Comparison of ENCODE assay signal across 38 cellular contexts in genomic region chr6:159268511-159268910, GRCh38.
"Had no signal": no experiment of that assay in that cellular context is flagged by ENCODE, and none has a peak within 500 bp of the region (broad histone marks: within the 10 kb centered on the region; RNA-seq: fewer than 3 reads in every experiment).

No MANE protein-coding gene starts in this region.

- H3K4me1 Mint-ChIP-seq: activated naive CD4-positive, alpha-beta T cell treated with anti-CD3 and anti-CD28 coated beads, Interleukin-2, amount 10 ng/mL, durations not matched to agents 7 days and 5 days; activated naive CD4-positive, alpha-beta T cell treated with anti-CD3 and anti-CD28 coated beads, Interleukin-2, amount 50 U/mL, for 24 hours; activated naive CD8-positive, alpha-beta T cell treated with anti-CD3 and anti-CD28 coated beads for 36 hours; activated naive CD8-positive, alpha-beta T cell treated with anti-CD3 and anti-CD28 coated beads, Interleukin-2, amount 10 ng/mL, durations not matched to agents 7 days and 5 days; activated naive CD8-positive, alpha-beta T cell treated with anti-CD3 and anti-CD28 coated beads, Interleukin-2, amount 50 U/mL, for 24 hours; activated T-helper 17 cell treated with anti-CD3 and anti-CD28 coated beads, Interleukin-2, amount 50 U/mL, for 72 hours; brain; central memory CD8-positive, alpha-beta T cell had no signal

- H3K27ac Mint-ChIP-seq: activated naive CD4-positive, alpha-beta T cell treated with anti-CD3 and anti-CD28 coated beads for 36 hours; activated naive CD4-positive, alpha-beta T cell treated with anti-CD3 and anti-CD28 coated beads, Interleukin-2, amount 10 ng/mL, durations not matched to agents 7 days and 5 days; activated naive CD4-positive, alpha-beta T cell treated with anti-CD3 and anti-CD28 coated beads, Interleukin-2, amount 50 U/mL, for 24 hours; activated naive CD4-positive, alpha-beta T cell treated with anti-CD3 and anti-CD28 coated beads, Interleukin-2, amount 50 U/mL, for 72 hours; activated naive CD8-positive, alpha-beta T cell; activated naive CD8-positive, alpha-beta T cell treated with anti-CD3 and anti-CD28 coated beads for 36 hours; activated naive CD8-positive, alpha-beta T cell treated with anti-CD3 and anti-CD28 coated beads, Interleukin-2, amount 10 ng/mL, durations not matched to agents 7 days and 5 days; activated naive CD8-positive, alpha-beta T cell treated with anti-CD3 and anti-CD28 coated beads, Interleukin-2, amount 50 U/mL, for 24 hours; activated T-cell treated with anti-CD3 and anti-CD28 coated beads, Interleukin-2, amount 50 U/mL, for 24 hours; activated T-cell treated with anti-CD3 and anti-CD28 coated beads, Interleukin-2, amount 50 U/mL, for 72 hours; activated T-helper 1 cell treated with anti-CD3 and anti-CD28 coated beads, Interleukin-12 subunit alpha, Interleukin-12 subunit beta, Interleukin-2, Interleukin-4 antibody, amounts not matched to agents 30 ng/mL and 10 ng/mL and 1 ng/mL, durations not matched to agents 14 hours and 24 hours and 36 hours; activated T-helper 17 cell treated with anti-CD3 and anti-CD28 coated beads, Interleukin-2, amount 50 U/mL, for 72 hours; activated T-helper 2 cell treated with anti-CD3 and anti-CD28 coated beads, Interferon-gamma antibody, Interleukin-2, Interleukin-4, amounts not matched to agents 10 μg/mL and 5 μg/mL and 100 μg/mL, durations not matched to agents 14 hours and 24 hours and 36 hours; brain had no signal

- H3K9me3 ChIP-seq: adrenal gland, ascending aorta, body of pancreas, breast epithelium had no signal

- DNase-seq: activated effector memory CD4-positive, alpha-beta T cell treated with anti-CD3 and anti-CD28 coated beads, Interleukin-2, amount 50 U/mL, for 16 hours; activated effector memory CD4-positive, alpha-beta T cell treated with Interleukin-2 at 50 U/mL for 16 hours; activated gamma-delta T cell; activated gamma-delta T cell treated with Interleukin-2 at 50 U/mL for 16 hours; activated naive CD4-positive, alpha-beta T cell; activated naive CD4-positive, alpha-beta T cell treated with anti-CD3 and anti-CD28 coated beads for 36 hours; activated naive CD4-positive, alpha-beta T cell treated with anti-CD3 and anti-CD28 coated beads, Interleukin-2, amount 10 ng/mL, durations not matched to agents 7 days and 5 days; activated naive CD4-positive, alpha-beta T cell treated with anti-CD3 and anti-CD28 coated beads, Interleukin-2, amount 50 U/mL, for 16 hours; activated naive CD4-positive, alpha-beta T cell treated with Interleukin-2 at 50 U/mL for 16 hours; activated naive CD8-positive, alpha-beta T cell treated with anti-CD3 and anti-CD28 coated beads for 36 hours; activated naive CD8-positive, alpha-beta T cell treated with anti-CD3 and anti-CD28 coated beads, Interleukin-2, amount 10 ng/mL, durations not matched to agents 7 days and 5 days; activated naive CD8-positive, alpha-beta T cell treated with anti-CD3 and anti-CD28 coated beads, Interleukin-2, amount 50 U/mL, for 24 hours; activated T-cell treated with anti-CD3 and anti-CD28 coated beads, Interleukin-2, amount 50 U/mL, for 1 hour; activated T-cell treated with anti-CD3 and anti-CD28 coated beads, Interleukin-2, amount 50 U/mL, for 24 hours; activated T-cell treated with anti-CD3 and anti-CD28 coated beads, Interleukin-2, amount 50 U/mL, for 4 hours; activated T-cell treated with anti-CD3 and anti-CD28 coated beads, Interleukin-2, amount 50 U/mL, for 48 hours; activated T-cell treated with anti-CD3 and anti-CD28 coated beads, Interleukin-2, amount 50 U/mL, for 72 hours; adrenal gland; amniotic stem cell; amygdala; anterior cingulate cortex; aorta; body of pancreas; brain microvascular endothelial cell; caudate nucleus; central memory CD4-positive, alpha-beta T cell; cerebellar nuclear complex had no signal

- H3K36me3 Mint-ChIP-seq: activated naive CD4-positive, alpha-beta T cell treated with anti-CD3 and anti-CD28 coated beads, Interleukin-2, amount 10 ng/mL, durations not matched to agents 7 days and 5 days; activated naive CD4-positive, alpha-beta T cell treated with anti-CD3 and anti-CD28 coated beads, Interleukin-2, amount 50 U/mL, for 24 hours; activated naive CD4-positive, alpha-beta T cell treated with anti-CD3 and anti-CD28 coated beads, Interleukin-2, amount 50 U/mL, for 72 hours; activated naive CD8-positive, alpha-beta T cell; activated naive CD8-positive, alpha-beta T cell treated with anti-CD3 and anti-CD28 coated beads for 36 hours; activated naive CD8-positive, alpha-beta T cell treated with anti-CD3 and anti-CD28 coated beads, Interleukin-2, amount 10 ng/mL, durations not matched to agents 7 days and 5 days; brain had no signal

- H3K27me3 Mint-ChIP-seq: activated naive CD4-positive, alpha-beta T cell treated with anti-CD3 and anti-CD28 coated beads, Interleukin-2, amount 10 ng/mL, durations not matched to agents 7 days and 5 days; activated T-cell treated with anti-CD3 and anti-CD28 coated beads, Interleukin-2, amount 50 U/mL, for 24 hours had no signal

- H3K27ac ChIP-seq: adrenal gland, ascending aorta, body of pancreas, brain microvascular endothelial cell, breast epithelium, cardiac muscle cell had no signal

- H3K4me3 ChIP-seq: adrenal gland, ascending aorta, body of pancreas, breast epithelium, cardiac muscle cell had no signal

- H3K4me3 Mint-ChIP-seq: activated naive CD4-positive, alpha-beta T cell treated with anti-CD3 and anti-CD28 coated beads for 36 hours; activated naive CD4-positive, alpha-beta T cell treated with anti-CD3 and anti-CD28 coated beads, Interleukin-2, amount 10 ng/mL, durations not matched to agents 7 days and 5 days; activated naive CD4-positive, alpha-beta T cell treated with anti-CD3 and anti-CD28 coated beads, Interleukin-2, amount 50 U/mL, for 24 hours; activated naive CD8-positive, alpha-beta T cell; activated naive CD8-positive, alpha-beta T cell treated with anti-CD3 and anti-CD28 coated beads for 36 hours; activated naive CD8-positive, alpha-beta T cell treated with anti-CD3 and anti-CD28 coated beads, Interleukin-2, amount 10 ng/mL, durations not matched to agents 7 days and 5 days; activated naive CD8-positive, alpha-beta T cell treated with anti-CD3 and anti-CD28 coated beads, Interleukin-2, amount 50 U/mL, for 24 hours; activated T-cell treated with anti-CD3 and anti-CD28 coated beads, Interleukin-2, amount 50 U/mL, for 24 hours; activated T-cell treated with anti-CD3 and anti-CD28 coated beads, Interleukin-2, amount 50 U/mL, for 4 hours; activated T-cell treated with anti-CD3 and anti-CD28 coated beads, Interleukin-2, amount 50 U/mL, for 72 hours; activated T-helper 1 cell treated with anti-CD3 and anti-CD28 coated beads, Interleukin-12 subunit alpha, Interleukin-12 subunit beta, Interleukin-2, Interleukin-4 antibody, amounts not matched to agents 30 ng/mL and 10 ng/mL and 1 ng/mL, durations not matched to agents 14 hours and 24 hours and 36 hours; activated T-helper 17 cell treated with anti-CD3 and anti-CD28 coated beads, Interleukin-2, amount 50 U/mL, for 72 hours; brain; central memory CD8-positive, alpha-beta T cell had no signal

- H3K36me3 ChIP-seq: adrenal gland, ascending aorta, brain microvascular endothelial cell, breast epithelium, cardiac muscle cell had no signal

- H3K4me1 ChIP-seq: adrenal gland, ascending aorta, body of pancreas, breast epithelium had no signal

- H3K9me3 Mint-ChIP-seq: activated naive CD4-positive, alpha-beta T cell treated with anti-CD3 and anti-CD28 coated beads for 36 hours; activated naive CD4-positive, alpha-beta T cell treated with anti-CD3 and anti-CD28 coated beads, Interleukin-2, amount 10 ng/mL, durations not matched to agents 7 days and 5 days; activated naive CD4-positive, alpha-beta T cell treated with anti-CD3 and anti-CD28 coated beads, Interleukin-2, amount 50 U/mL, for 24 hours; activated naive CD8-positive, alpha-beta T cell treated with anti-CD3 and anti-CD28 coated beads for 36 hours; activated naive CD8-positive, alpha-beta T cell treated with anti-CD3 and anti-CD28 coated beads, Interleukin-2, amount 10 ng/mL, durations not matched to agents 7 days and 5 days; activated naive CD8-positive, alpha-beta T cell treated with anti-CD3 and anti-CD28 coated beads, Interleukin-2, amount 50 U/mL, for 24 hours; activated T-cell treated with anti-CD3 and anti-CD28 coated beads, Interleukin-2, amount 50 U/mL, for 24 hours; activated T-cell treated with anti-CD3 and anti-CD28 coated beads, Interleukin-2, amount 50 U/mL, for 4 hours; activated T-helper 1 cell treated with anti-CD3 and anti-CD28 coated beads, Interleukin-12 subunit alpha, Interleukin-12 subunit beta, Interleukin-2, Interleukin-4 antibody, amounts not matched to agents 30 ng/mL and 10 ng/mL and 1 ng/mL, durations not matched to agents 14 hours and 24 hours and 36 hours; activated T-helper 2 cell treated with anti-CD3 and anti-CD28 coated beads, Interferon-gamma antibody, Interleukin-2, Interleukin-4, amounts not matched to agents 10 μg/mL and 5 μg/mL and 100 μg/mL, durations not matched to agents 14 hours and 24 hours and 36 hours; brain had no signal
